Comparison of ENCODE assay signal across 14 cellular contexts in genomic region chr12:47304161-47304560, GRCh38.
"Had no signal": no experiment of that assay in that cellular context is flagged by ENCODE, and none has a peak within 500 bp of the region (broad histone marks: within the 10 kb centered on the region; RNA-seq: fewer than 3 reads in every experiment).

No MANE protein-coding gene starts in this region.

- DNase-seq: activated CD4-positive, alpha-beta T cell treated with anti-CD3 and anti-CD28 coated beads for 36 hours; activated CD8-positive, alpha-beta memory T cell treated with anti-CD3 and anti-CD28 coated beads for 24 hours; central memory CD4-positive, alpha-beta T cell; cortex of kidney; effector memory CD4-positive, alpha-beta T cell; erythroblast; glutamatergic neuron; lower lobe of right lung; naive thymus-derived CD4-positive, alpha-beta T cell; retina; stimulated activated CD4-positive, alpha-beta T cell treated with anti-CD3 and anti-CD28 coated beads, Interleukin-4, amount 100 ng/mL, for 4 hours; tibial artery had no signal

- ATAC-seq: activated CD4-positive, alpha-beta T cell treated with anti-CD3 and anti-CD28 coated beads for 36 hours; lower lobe of right lung; naive thymus-derived CD4-positive, alpha-beta T cell had no signal

- H3K4me3 ChIP-seq: lower lobe of right lung, tibial artery, vagina had no signal

- H3K27me3 Mint-ChIP-seq: activated CD4-positive, alpha-beta T cell treated with anti-CD3 and anti-CD28 coated beads for 36 hours; naive thymus-derived CD4-positive, alpha-beta T cell had no signal

- H3K27ac ChIP-seq: lower lobe of right lung, tibial artery, vagina had no signal

- H3K27me3 ChIP-seq: tibial artery, vagina had no signal

- H3K36me3 ChIP-seq: lower lobe of right lung, tibial artery, vagina had no signal

- H3K4me1 ChIP-seq: lower lobe of right lung, tibial artery had no signal

- H3K9me3 ChIP-seq: lower lobe of right lung, tibial artery, vagina had no signal

- H3K4me3 Mint-ChIP-seq: activated CD4-positive, alpha-beta T cell treated with anti-CD3 and anti-CD28 coated beads for 36 hours; T-helper 2 cell treated with Interferon-gamma antibody and Interleukin-4, amounts not matched to agents 5 μg/mL and 100 μg/mL, for 36 hours had no signal
